In genomic region chr12:16346931-16347330, GRCh38 we compare ENCODE assay signal across 8 cellular contexts. TPM values are rescaled to one million over a fixed set of nuclear protein-coding genes. Genes with fewer than 3 reads are reported as not detected.
DNase-seq lines count a peak whose midpoint lies in the region; ATAC-seq and TF ChIP-seq lines count a peak whose summit lies in the region.
"Had no signal": no experiment of that assay in that cellular context is flagged by ENCODE, and none has a peak within 500 bp of the region (broad histone marks: within the 10 kb centered on the region; RNA-seq: fewer than 3 reads in every experiment).

No MANE protein-coding gene starts in this region.

- H3K27ac Mint-ChIP-seq in activated T-helper 1 cell treated with anti-CD3 and anti-CD28 coated beads, Interleukin-12 subunit alpha, Interleukin-12 subunit beta, Interleukin-2, Interleukin-4 antibody, amounts not matched to agents 30 ng/mL and 10 ng/mL and 1 ng/mL, durations not matched to agents 14 hours and 24 hours and 36 hours, result no peak overlapping the region
- no peak overlapping the region for H3K27ac Mint-ChIP-seq in activated naive CD8-positive, alpha-beta T cell treated with anti-CD3 and anti-CD28 coated beads, Interleukin-2, amount 50 U/mL, for 24 hours
- H3K27ac Mint-ChIP-seq in activated naive CD4-positive, alpha-beta T cell treated with anti-CD3 and anti-CD28 coated beads, Interleukin-2, amount 50 U/mL, for 72 hours, result no peak overlapping the region

- intact Hi-C loops in breast epithelium (cut with DNase I; ENCODE audit: low total_unique reads), result no loop called here
- intact Hi-C loops in activated T-helper 1 cell treated with anti-CD3 and anti-CD28 coated beads, Interleukin-12 subunit alpha, Interleukin-12 subunit beta, Interleukin-2, Interleukin-4 antibody, amounts not matched to agents 30 ng/mL and 10 ng/mL and 1 ng/mL, durations not matched to agents 14 hours and 24 hours and 36 hours (cut with micrococcal nuclease), result no loop called here

- H3K9me3 Mint-ChIP-seq in activated T-helper 1 cell treated with anti-CD3 and anti-CD28 coated beads, Interleukin-12 subunit alpha, Interleukin-12 subunit beta, Interleukin-2, Interleukin-4 antibody, amounts not matched to agents 30 ng/mL and 10 ng/mL and 1 ng/mL, durations not matched to agents 14 hours and 24 hours and 36 hours, result no peaks in the 10 kb centered on the region
- peaks cover 9% of the 10 kb centered on the region for H3K9me3 Mint-ChIP-seq in activated naive CD8-positive, alpha-beta T cell treated with anti-CD3 and anti-CD28 coated beads, Interleukin-2, amount 50 U/mL, for 24 hours
- peaks cover 4 to 10% of the 10 kb centered on the region in 2 donors for H3K9me3 Mint-ChIP-seq in activated naive CD4-positive, alpha-beta T cell treated with anti-CD3 and anti-CD28 coated beads, Interleukin-2, amount 50 U/mL, for 72 hours

- TF ChIP-seq POLR2A in breast epithelium (IDR thresholded peaks at IDR 0.05), result no peak

- H3K27me3 ChIP-seq in breast epithelium, result no peaks in the 10 kb centered on the region
- no peaks in the 10 kb centered on the region for H3K27me3 ChIP-seq in kidney epithelial cell (ENCODE audit: control insufficient read depth, insufficient read depth, low read length)
- H3K27me3 ChIP-seq in subcutaneous abdominal adipose tissue (ENCODE audit: control insufficient read depth in 5 of 5, insufficient read depth in 4 of 5, low read length in 5 of 5), result no peaks in the 10 kb centered on the region

- no peak overlapping the region for H3K4me3 Mint-ChIP-seq in activated T-helper 1 cell treated with anti-CD3 and anti-CD28 coated beads, Interleukin-12 subunit alpha, Interleukin-12 subunit beta, Interleukin-2, Interleukin-4 antibody, amounts not matched to agents 30 ng/mL and 10 ng/mL and 1 ng/mL, durations not matched to agents 14 hours and 24 hours and 36 hours
- H3K4me3 Mint-ChIP-seq in activated naive CD8-positive, alpha-beta T cell treated with anti-CD3 and anti-CD28 coated beads, Interleukin-2, amount 50 U/mL, for 24 hours, result no peak overlapping the region

- H3K36me3 Mint-ChIP-seq in activated T-helper 1 cell treated with anti-CD3 and anti-CD28 coated beads, Interleukin-12 subunit alpha, Interleukin-12 subunit beta, Interleukin-2, Interleukin-4 antibody, amounts not matched to agents 30 ng/mL and 10 ng/mL and 1 ng/mL, durations not matched to agents 14 hours and 24 hours and 36 hours (ENCODE audit: low read depth), result no peaks in the 10 kb centered on the region
- H3K36me3 Mint-ChIP-seq in activated naive CD8-positive, alpha-beta T cell treated with anti-CD3 and anti-CD28 coated beads, Interleukin-2, amount 50 U/mL, for 24 hours (ENCODE audit: low read depth), result no peaks in the 10 kb centered on the region
- peaks cover 0 to 7% of the 10 kb centered on the region in 2 donors for H3K36me3 Mint-ChIP-seq in activated naive CD4-positive, alpha-beta T cell treated with anti-CD3 and anti-CD28 coated beads, Interleukin-2, amount 50 U/mL, for 72 hours

- H3K27me3 Mint-ChIP-seq in activated T-helper 1 cell treated with anti-CD3 and anti-CD28 coated beads, Interleukin-12 subunit alpha, Interleukin-12 subunit beta, Interleukin-2, Interleukin-4 antibody, amounts not matched to agents 30 ng/mL and 10 ng/mL and 1 ng/mL, durations not matched to agents 14 hours and 24 hours and 36 hours (ENCODE audit: insufficient read depth), result peaks cover 8% of the 10 kb centered on the region
- peaks cover 17% of the 10 kb centered on the region for H3K27me3 Mint-ChIP-seq in activated naive CD8-positive, alpha-beta T cell treated with anti-CD3 and anti-CD28 coated beads, Interleukin-2, amount 50 U/mL, for 24 hours

- DNase-seq in LNCaP clone FGC (ENCODE audit: low read depth), result no peak
- no peak for DNase-seq in breast epithelium (ENCODE audit: low spot score in 2 of 2)
- no peak for DNase-seq in kidney epithelial cell (ENCODE audit: low read depth)
- no peak for DNase-seq in activated T-helper 1 cell treated with anti-CD3 and anti-CD28 coated beads, Interleukin-12 subunit alpha, Interleukin-12 subunit beta, Interleukin-2, Interleukin-4 antibody, amounts not matched to agents 30 ng/mL and 10 ng/mL and 1 ng/mL, durations not matched to agents 14 hours and 24 hours and 36 hours (ENCODE audit: low spot score)
- no peak for DNase-seq in activated naive CD8-positive, alpha-beta T cell treated with anti-CD3 and anti-CD28 coated beads, Interleukin-2, amount 50 U/mL, for 24 hours
- DNase-seq in activated naive CD4-positive, alpha-beta T cell treated with anti-CD3 and anti-CD28 coated beads, Interleukin-2, amount 50 U/mL, for 72 hours (ENCODE audit: low spot score in 2 of 2), result no peak
- DNase-seq: NCI-H1930 had no signal

- TF ChIP-seq CTCF in LNCaP clone FGC (IDR thresholded peaks at IDR 0.05; ENCODE audit: control insufficient read depth, extremely low read depth, insufficient read depth), result no peak
- no peak for TF ChIP-seq CTCF in breast epithelium (IDR thresholded peaks at IDR 0.05)
- no peak for TF ChIP-seq CTCF in kidney epithelial cell (IDR thresholded peaks at IDR 0.05; ENCODE audit: insufficient read depth, low read length, poor library complexity, severe bottlenecking)

- H3K36me3 ChIP-seq in breast epithelium (no peaks in the 10 kb centered on the region), kidney epithelial cell (ENCODE audit: control insufficient read depth, insufficient read depth, low read length) (no peaks in the 10 kb centered on the region), subcutaneous abdominal adipose tissue (ENCODE audit: control insufficient read depth in 5 of 5, insufficient read depth in 5 of 5, low read length in 5 of 5) (no peaks in the 10 kb centered on the region)

- H3K4me1 ChIP-seq in breast epithelium, result no peaks in the 10 kb centered on the region
- H3K4me1 ChIP-seq in subcutaneous abdominal adipose tissue (ENCODE audit: control insufficient read depth in 5 of 5, insufficient read depth in 5 of 5, low read length in 5 of 5), result peaks cover 5 to 33% (median 24%) of the 10 kb centered on the region in 5 donors

- peak overlapping the region; percentile 89 to 100 (median 97) for H3K9ac ChIP-seq in subcutaneous abdominal adipose tissue (ENCODE audit: low read length in 5 of 5)

- H3K9me3 ChIP-seq in breast epithelium (no peaks in the 10 kb centered on the region), subcutaneous abdominal adipose tissue (ENCODE audit: control insufficient read depth in 5 of 5, low read length in 5 of 5) (no peaks in the 10 kb centered on the region)

- H3K27ac ChIP-seq in breast epithelium, result peak overlapping the region; percentile 84 to 95
- H3K27ac ChIP-seq in subcutaneous abdominal adipose tissue (ENCODE audit: low read depth, low read length), result peak overlapping the region; percentile 99

- H3K4me3 ChIP-seq in LNCaP clone FGC (ENCODE audit: low read depth, low read length), result peak overlapping the region; percentile 69
- H3K4me3 ChIP-seq in breast epithelium, result peak overlapping the region; percentile 50 to 81 (median 53)
- peak overlapping the region; percentile 59 for H3K4me3 ChIP-seq in kidney epithelial cell (ENCODE audit: low read depth, low read length)
- H3K4me3 ChIP-seq in subcutaneous abdominal adipose tissue (ENCODE audit: low read depth in 1 of 5, low read length in 5 of 5), result peak overlapping the region; percentile 72 to 93 (median 84)

- no peak for ATAC-seq in activated naive CD8-positive, alpha-beta T cell treated with anti-CD3 and anti-CD28 coated beads, Interleukin-2, amount 50 U/mL, for 24 hours
- no peak for ATAC-seq in activated naive CD4-positive, alpha-beta T cell treated with anti-CD3 and anti-CD28 coated beads, Interleukin-2, amount 50 U/mL, for 72 hours

- no peaks in the 10 kb centered on the region for H3K4me1 Mint-ChIP-seq in activated T-helper 1 cell treated with anti-CD3 and anti-CD28 coated beads, Interleukin-12 subunit alpha, Interleukin-12 subunit beta, Interleukin-2, Interleukin-4 antibody, amounts not matched to agents 30 ng/mL and 10 ng/mL and 1 ng/mL, durations not matched to agents 14 hours and 24 hours and 36 hours (ENCODE audit: low read depth)
- H3K4me1 Mint-ChIP-seq in activated naive CD8-positive, alpha-beta T cell treated with anti-CD3 and anti-CD28 coated beads, Interleukin-2, amount 50 U/mL, for 24 hours, result peaks cover 1% of the 10 kb centered on the region

RNA-seq across cellular contexts. Expression of gene MGST1, which starts 0.5 kb away (rescaled TPM):
- 100 to 1,000 TPM; 301 to 702 (median 310) TPM for total RNA-seq in breast epithelium
- total RNA-seq in kidney epithelial cell, result 9.0 and 12.8 TPM in 2 replicates
- 0.73 and 1.0 TPM in 2 replicates for total RNA-seq in activated T-helper 1 cell treated with anti-CD3 and anti-CD28 coated beads, Interleukin-12 subunit alpha, Interleukin-12 subunit beta, Interleukin-2, Interleukin-4 antibody, amounts not matched to agents 30 ng/mL and 10 ng/mL and 1 ng/mL, durations not matched to agents 14 hours and 24 hours and 36 hours
- total RNA-seq in activated naive CD4-positive, alpha-beta T cell treated with anti-CD3 and anti-CD28 coated beads, Interleukin-2, amount 50 U/mL, for 72 hours, result not detected

Comparison
In these comparisons a context has a peak if more than half of its experiments do, and no peak if none do; other contexts are left out.
1. RNA of gene MGST1, which starts 0.5 kb away (total RNA-seq): 301 to 702 TPM in breast epithelium; 9.0 to 12.8 TPM in kidney epithelial cell, 0.73 to 1.0 TPM in activated T-helper 1 cell treated with anti-CD3 and anti-CD28 coated beads, Interleukin-12 subunit alpha, Interleukin-12 subunit beta, Interleukin-2, Interleukin-4 antibody, amounts not matched to agents 30 ng/mL and 10 ng/mL and 1 ng/mL, durations not matched to agents 14 hours and 24 hours and 36 hours and not detected in activated naive CD4-positive, alpha-beta T cell treated with anti-CD3 and anti-CD28 coated beads, Interleukin-2, amount 50 U/mL, for 72 hours; every median in the first group is over 10 times any median in the second.
2. Peak in every context shown above with its lines, with median percentiles within 50 percentile points of each other: H3K4me3 ChIP-seq.